In the genomic region with DNA sequence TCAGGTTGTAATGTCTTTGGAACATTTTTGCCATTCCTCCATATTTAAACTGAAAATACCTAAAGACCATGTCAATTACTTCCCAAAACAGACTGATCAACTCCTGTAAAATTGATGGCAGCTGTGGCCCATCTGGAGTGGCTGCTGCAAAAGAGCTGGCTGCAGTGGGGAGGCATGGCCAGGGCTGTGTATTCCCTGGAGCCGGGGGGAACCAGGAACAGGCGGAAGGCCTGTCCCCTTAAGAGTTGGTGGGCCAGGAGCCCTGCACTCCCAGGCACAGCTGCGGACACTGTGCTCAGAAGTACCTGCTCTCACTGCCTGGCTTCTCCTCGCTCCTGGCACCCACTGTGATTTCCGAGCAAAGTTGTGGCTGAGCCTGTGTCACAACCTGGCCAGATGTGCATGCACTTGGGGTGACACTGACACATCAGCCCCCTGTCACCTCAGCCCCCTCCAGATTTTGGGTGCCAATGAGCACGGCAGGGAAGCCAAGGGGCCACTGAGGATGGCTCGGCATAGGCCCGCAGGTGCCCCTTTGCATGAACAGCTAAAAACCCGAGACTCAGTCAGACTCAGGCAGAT, we compare ENCODE assay signal across 24 cellular contexts.
"Had no signal": no experiment of that assay in that cellular context is flagged by ENCODE, and none has a peak within 500 bp of the region (broad histone marks: within the 10 kb centered on the region; RNA-seq: fewer than 3 reads in every experiment).

No MANE protein-coding gene starts in this region.

- H3K36me3 ChIP-seq: brain microvascular endothelial cell, esophagus muscularis mucosa, pancreas, tibial nerve had no signal

- DNase-seq: activated CD4-positive, alpha-beta memory T cell treated with anti-CD3 and anti-CD28 coated beads, Interleukin-2, amount 10 ng/mL, durations not matched to agents 7 days and 5 days; activated CD4-positive, alpha-beta T cell treated with anti-CD3 and anti-CD28 coated beads, Interleukin-2, amount 10 ng/mL, durations not matched to agents 24 days and 14 days; activated CD8-positive, alpha-beta memory T cell treated with anti-CD3 and anti-CD28 coated beads, Interleukin-2, amount 50 U/mL, for 48 hours; activated gamma-delta T cell; activated naive CD4-positive, alpha-beta T cell treated with anti-CD3 and anti-CD28 coated beads, Interleukin-2, amount 10 ng/mL, durations not matched to agents 7 days and 5 days; activated naive CD8-positive, alpha-beta T cell treated with anti-CD3 and anti-CD28 coated beads, Interleukin-2, amount 10 ng/mL, durations not matched to agents 7 days and 5 days; activated T-cell treated with anti-CD3 and anti-CD28 coated beads, Interleukin-2, amount 50 U/mL, for 24 hours; brain microvascular endothelial cell; foreskin keratinocyte; left ventricle myocardium superior; nephron progenitor cell; psoas muscle; stimulated activated CD4-positive, alpha-beta T cell treated with anti-CD3 and anti-CD28 coated beads, Interleukin-1b, Interleukin-23, amount 100 ng/mL, for 48 hours; stimulated activated CD4-positive, alpha-beta T cell treated with anti-CD3 and anti-CD28 coated beads, Interleukin-4, amount 100 ng/mL, for 4 hours; stimulated activated CD8-positive, alpha-beta memory T cell treated with anti-CD3 and anti-CD28 coated beads, Interleukin-4, amount 100 ng/mL, for 48 hours; stimulated activated naive CD4-positive, alpha-beta T cell treated with Interleukin-2 at 50 U/mL for 16 hours; T-helper 9 cell had no signal

- H3K4me1 Mint-ChIP-seq: activated CD4-positive, alpha-beta memory T cell treated with anti-CD3 and anti-CD28 coated beads, Interleukin-2, amount 10 ng/mL, durations not matched to agents 7 days and 5 days; activated CD4-positive, alpha-beta T cell treated with anti-CD3 and anti-CD28 coated beads, Interleukin-2, amount 10 ng/mL, durations not matched to agents 24 days and 14 days; activated naive CD4-positive, alpha-beta T cell treated with anti-CD3 and anti-CD28 coated beads, Interleukin-2, amount 10 ng/mL, durations not matched to agents 7 days and 5 days; activated naive CD8-positive, alpha-beta T cell treated with anti-CD3 and anti-CD28 coated beads, Interleukin-2, amount 10 ng/mL, durations not matched to agents 7 days and 5 days; nephron progenitor cell had no signal

- H3K27me3 ChIP-seq: brain microvascular endothelial cell, esophagus muscularis mucosa, foreskin keratinocyte, pancreas, tibial nerve had no signal

- H3K36me3 Mint-ChIP-seq: activated naive CD4-positive, alpha-beta T cell treated with anti-CD3 and anti-CD28 coated beads, Interleukin-2, amount 10 ng/mL, durations not matched to agents 7 days and 5 days; activated naive CD8-positive, alpha-beta T cell treated with anti-CD3 and anti-CD28 coated beads, Interleukin-2, amount 10 ng/mL, durations not matched to agents 7 days and 5 days had no signal

- H3K27ac ChIP-seq: brain microvascular endothelial cell, esophagus muscularis mucosa, foreskin keratinocyte, pancreas, psoas muscle, tibial nerve, VCaP had no signal

- H3K4me3 Mint-ChIP-seq: activated CD4-positive, alpha-beta memory T cell treated with anti-CD3 and anti-CD28 coated beads, Interleukin-2, amount 10 ng/mL, durations not matched to agents 7 days and 5 days; activated CD4-positive, alpha-beta T cell treated with anti-CD3 and anti-CD28 coated beads, Interleukin-2, amount 10 ng/mL, durations not matched to agents 24 days and 14 days; activated naive CD4-positive, alpha-beta T cell treated with anti-CD3 and anti-CD28 coated beads, Interleukin-2, amount 10 ng/mL, durations not matched to agents 7 days and 5 days; activated naive CD8-positive, alpha-beta T cell treated with anti-CD3 and anti-CD28 coated beads, Interleukin-2, amount 10 ng/mL, durations not matched to agents 7 days and 5 days; activated T-cell treated with anti-CD3 and anti-CD28 coated beads, Interleukin-2, amount 50 U/mL, for 24 hours; dendritic cell treated with granulocyte-macrophage colony-stimulating factor and Interleukin-4, amounts not matched to agents 40 ng/mL and 50 ng/mL, for 4 days; nephron progenitor cell had no signal

- H3K4me1 ChIP-seq: esophagus muscularis mucosa, foreskin keratinocyte, pancreas, psoas muscle, tibial nerve had no signal

- H3K4me3 ChIP-seq: esophagus muscularis mucosa, pancreas, psoas muscle, smooth muscle cell, tibial nerve had no signal

- ATAC-seq: activated CD4-positive, CD25-positive, alpha-beta regulatory T cell treated with anti-CD3 and anti-CD28 coated beads, Interleukin-2, amount 50 U/mL, for 24 hours; foreskin keratinocyte; left ventricle myocardium superior; pancreas had no signal

- H3K27me3 Mint-ChIP-seq: activated CD4-positive, alpha-beta memory T cell treated with anti-CD3 and anti-CD28 coated beads, Interleukin-2, amount 10 ng/mL, durations not matched to agents 7 days and 5 days; activated CD4-positive, alpha-beta T cell treated with anti-CD3 and anti-CD28 coated beads, Interleukin-2, amount 10 ng/mL, durations not matched to agents 24 days and 14 days; activated naive CD4-positive, alpha-beta T cell treated with anti-CD3 and anti-CD28 coated beads, Interleukin-2, amount 10 ng/mL, durations not matched to agents 7 days and 5 days; activated naive CD8-positive, alpha-beta T cell treated with anti-CD3 and anti-CD28 coated beads, Interleukin-2, amount 10 ng/mL, durations not matched to agents 7 days and 5 days; activated T-cell treated with anti-CD3 and anti-CD28 coated beads, Interleukin-2, amount 50 U/mL, for 24 hours; dendritic cell treated with granulocyte-macrophage colony-stimulating factor and Interleukin-4, amounts not matched to agents 40 ng/mL and 50 ng/mL, for 4 days had no signal

- H3K9me3 ChIP-seq: esophagus muscularis mucosa, pancreas, psoas muscle had no signal

- H3K4me2 ChIP-seq: smooth muscle cell had no signal

- H3K27ac Mint-ChIP-seq: activated CD4-positive, alpha-beta memory T cell treated with anti-CD3 and anti-CD28 coated beads, Interleukin-2, amount 10 ng/mL, durations not matched to agents 7 days and 5 days; activated CD4-positive, alpha-beta T cell treated with anti-CD3 and anti-CD28 coated beads, Interleukin-2, amount 10 ng/mL, durations not matched to agents 24 days and 14 days; activated naive CD4-positive, alpha-beta T cell treated with anti-CD3 and anti-CD28 coated beads, Interleukin-2, amount 10 ng/mL, durations not matched to agents 7 days and 5 days; activated naive CD8-positive, alpha-beta T cell treated with anti-CD3 and anti-CD28 coated beads, Interleukin-2, amount 10 ng/mL, durations not matched to agents 7 days and 5 days; activated T-cell treated with anti-CD3 and anti-CD28 coated beads, Interleukin-2, amount 50 U/mL, for 24 hours; dendritic cell treated with granulocyte-macrophage colony-stimulating factor and Interleukin-4, amounts not matched to agents 40 ng/mL and 50 ng/mL, for 4 days; nephron progenitor cell had no signal

- H3K9me3 Mint-ChIP-seq: activated CD4-positive, alpha-beta T cell treated with anti-CD3 and anti-CD28 coated beads, Interleukin-2, amount 10 ng/mL, durations not matched to agents 24 days and 14 days; activated naive CD4-positive, alpha-beta T cell treated with anti-CD3 and anti-CD28 coated beads, Interleukin-2, amount 10 ng/mL, durations not matched to agents 7 days and 5 days; activated T-cell treated with anti-CD3 and anti-CD28 coated beads, Interleukin-2, amount 50 U/mL, for 24 hours; nephron progenitor cell had no signal
